11 cellular contexts compared by ENCODE assay signal in genomic region chr14:55582741-55583140, GRCh38. TPM values are rescaled to one million over a fixed set of nuclear protein-coding genes. Genes with fewer than 3 reads are reported as not detected.
DNase-seq lines count a peak whose midpoint lies in the region; ATAC-seq and TF ChIP-seq lines count a peak whose summit lies in the region.
"Had no signal": no experiment of that assay in that cellular context is flagged by ENCODE, and none has a peak within 500 bp of the region (broad histone marks: within the 10 kb centered on the region; RNA-seq: fewer than 3 reads in every experiment).

No MANE protein-coding gene starts in this region.

- peaks cover 13% of the 10 kb centered on the region for H3K4me1 Mint-ChIP-seq in HFFc6 (ENCODE audit: low read depth)
- peaks cover 58% of the 10 kb centered on the region for H3K4me1 Mint-ChIP-seq in activated B cell treated with CpG ODN at 0.5 μM for 24 hours

- ATAC-seq in heart right ventricle, result no peak
- ATAC-seq in right cardiac atrium, result no peak
- peak; percentile 11 for ATAC-seq in activated B cell treated with CpG ODN at 0.5 μM for 24 hours (ENCODE audit: low read depth)
- ATAC-seq: pancreas had no signal

- no peak for TF ChIP-seq POLR2A in suprapubic skin (IDR thresholded peaks at IDR 0.05)

- peaks cover 0 to 80% (median 67%) of the 10 kb centered on the region in 9 donors for H3K4me1 ChIP-seq in heart right ventricle
- peaks cover 4% of the 10 kb centered on the region for H3K4me1 ChIP-seq in right cardiac atrium (ENCODE audit: control insufficient read depth, insufficient read depth, low read length)
- H3K4me1 ChIP-seq in suprapubic skin, result peaks cover 80% of the 10 kb centered on the region

- WGBS in heart right ventricle, 2 donors, result 26 to 28% methylated on average over 2 of the region's 2 CpGs
- 24% methylated on average over 2 of the region's 2 CpGs for WGBS in right cardiac atrium
- WGBS in suprapubic skin, result 30% methylated on average over 2 of the region's 2 CpGs

- TF ChIP-seq CTCF in heart right ventricle (IDR thresholded peaks at IDR 0.05) (no peak), HFFc6 (IDR thresholded peaks at IDR 0.05) (no peak), activated B cell treated with CpG ODN at 0.5 μM for 24 hours (IDR thresholded peaks at IDR 0.05) (no peak), suprapubic skin (IDR thresholded peaks at IDR 0.05) (no peak)

- H3K27me3 ChIP-seq in heart right ventricle (no peaks in the 10 kb centered on the region), right cardiac atrium (ENCODE audit: control insufficient read depth, insufficient read depth) (no peaks in the 10 kb centered on the region), suprapubic skin (no peaks in the 10 kb centered on the region)
- H3K27me3 ChIP-seq: pancreas had no signal

- peak overlapping the region in 2 of 10 donors; percentile 17 to 85 for H3K4me3 ChIP-seq in heart right ventricle
- H3K4me3 ChIP-seq in right cardiac atrium (ENCODE audit: low read length), result no peak overlapping the region
- H3K4me3 ChIP-seq in suprapubic skin, result peak overlapping the region; percentile 5
- H3K4me3 ChIP-seq: pancreas had no signal

- intact Hi-C loops in heart right ventricle (cut with DNase I) (loop anchor here in 4 of 10 donors (5.0 to 10.0 kb wide), 4 partner anchors 62 to 138 kb away; partner anchors contain the start of gene TBPL2 (in 1 of the 4)), right cardiac atrium (cut with DNase I) (no loop called here), activated B cell treated with CpG ODN at 0.5 μM for 24 hours (cut with micrococcal nuclease) (loop anchor here (5.0 to 10.0 kb wide), 4 partner anchors 35 to 1810 kb away; partner anchors contain the start of genes NAA30 and TMEM260)

- H3K36me3 Mint-ChIP-seq in HFFc6 (ENCODE audit: low read depth), result no peaks in the 10 kb centered on the region
- H3K36me3 Mint-ChIP-seq in activated B cell treated with CpG ODN at 0.5 μM for 24 hours (ENCODE audit: low read depth), result peaks cover 4% of the 10 kb centered on the region

- POLR2A ChIA-PET in activated B cell treated with CpG ODN at 0.5 μM for 24 hours (lab: Charles Lee), result no interaction called here

- peak overlapping the region in 6 of 10 donors; percentile 1 to 50 (median 20) for H3K27ac ChIP-seq in heart right ventricle
- no peak overlapping the region for H3K27ac ChIP-seq in right cardiac atrium (ENCODE audit: low read length)
- H3K27ac ChIP-seq in suprapubic skin, result no peak overlapping the region
- H3K27ac ChIP-seq: pancreas had no signal

- H3K27me3 Mint-ChIP-seq in HFFc6 (ENCODE audit: insufficient read depth), result peaks cover 1% of the 10 kb centered on the region; the same call in 1 of the 2 replicates
- no peaks in the 10 kb centered on the region for H3K27me3 Mint-ChIP-seq in activated B cell treated with CpG ODN at 0.5 μM for 24 hours

- no peaks in the 10 kb centered on the region for H3K9me3 Mint-ChIP-seq in HFFc6
- no peaks in the 10 kb centered on the region for H3K9me3 Mint-ChIP-seq in activated B cell treated with CpG ODN at 0.5 μM for 24 hours

- CTCF ChIA-PET in activated B cell treated with CpG ODN at 0.5 μM for 24 hours (lab: Charles Lee), result no interaction called here

- DNase-seq in heart right ventricle (no peak), right cardiac atrium (no peak), HFFc6 (no peak), activated B cell treated with CpG ODN at 0.5 μM for 24 hours (no peak), suprapubic skin (ENCODE audit: low spot score in 2 of 2) (no peak), COR-L47 (lab: John Stamatoyannopoulos, UW) (no peak), AG08396 (ENCODE audit: low spot score) (no peak)
- no peak for DNase-seq in activated naive CD4-positive, alpha-beta T cell (lab: John Stamatoyannopoulos, UW)
- DNase-seq: activated gamma-delta T cell treated with Interleukin-2 at 50 U/mL for 16 hours, NCI-H446, pancreas had no signal

- TF ChIP-seq EP300 in suprapubic skin (IDR thresholded peaks at IDR 0.05), result no peak

- H3K4me3 Mint-ChIP-seq in HFFc6 (peak overlapping the region; percentile 24; the same call in 1 of the 2 replicates), activated B cell treated with CpG ODN at 0.5 μM for 24 hours (peak overlapping the region; percentile 75)

- H3K27ac Mint-ChIP-seq in HFFc6 (no peak overlapping the region), activated B cell treated with CpG ODN at 0.5 μM for 24 hours (peak overlapping the region; percentile 65)

- H3K36me3 ChIP-seq in heart right ventricle (no peaks in the 10 kb centered on the region), suprapubic skin (no peaks in the 10 kb centered on the region)
- H3K36me3 ChIP-seq: pancreas had no signal

- H3K9me3 ChIP-seq in heart right ventricle (no peaks in the 10 kb centered on the region), right cardiac atrium (ENCODE audit: control insufficient read depth, low read length) (no peaks in the 10 kb centered on the region), suprapubic skin (no peaks in the 10 kb centered on the region)
- H3K9me3 ChIP-seq: pancreas had no signal

RNA-seq across cellular contexts. Expression of gene KTN1, which starts 2.7 kb away (rescaled TPM):
- total RNA-seq in heart right ventricle (100 to 1,000 TPM; 205 to 293 (median 254) TPM), right cardiac atrium (100 to 1,000 TPM; 187 to 232 (median 214) TPM), activated B cell treated with CpG ODN at 0.5 μM for 24 hours (108 and 116 TPM in 2 replicates), suprapubic skin (100 to 1,000 TPM in 3 of 4 donors, 10 to 100 TPM in 1; 89.7 to 147 (median 114) TPM)
- polyA plus RNA-seq in heart right ventricle (100 to 1,000 TPM; 161 to 174 TPM), right cardiac atrium (146 TPM)
- total RNA-seq in HFFc6 (2021; fragmentation: NEBNext Ultra II Directional; extraction: Animal tissue kit (Norgen Biotek cat#: 25700)), result 100 to 1,000 TPM; 135 to 175 (median 148) TPM

Comparison
In these comparisons a context has a peak if more than half of its experiments do, and no peak if none do; other contexts are left out.
1. H3K27ac ChIP-seq: peak in heart right ventricle (6 of 10); none in right cardiac atrium (single experiment) and suprapubic skin (single experiment).